In the genomic region with DNA sequence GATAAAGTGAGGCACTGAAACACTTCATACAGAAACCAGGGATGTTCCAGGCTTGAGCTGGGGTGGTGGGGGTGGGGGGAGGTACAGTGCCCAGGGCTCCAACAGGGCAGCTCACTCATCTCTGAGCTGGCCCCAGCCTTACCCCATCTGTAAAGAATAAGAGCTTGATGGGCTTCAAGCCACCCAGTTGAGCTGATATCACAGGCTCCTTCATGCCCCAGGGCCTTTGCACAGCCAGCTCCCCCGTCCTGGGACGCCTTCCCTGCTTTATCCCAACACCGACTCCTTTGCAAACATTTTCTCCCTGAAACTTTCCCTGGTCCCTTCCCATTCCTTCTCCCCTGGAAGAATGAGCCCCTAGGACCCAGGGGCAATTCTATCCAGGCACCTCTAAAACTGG, we compare ENCODE assay signal across 24 cellular contexts.
"Had no signal": no experiment of that assay in that cellular context is flagged by ENCODE, and none has a peak within 500 bp of the region (broad histone marks: within the 10 kb centered on the region; RNA-seq: fewer than 3 reads in every experiment).

No MANE protein-coding gene starts in this region.

- H3K4me3 ChIP-seq: coronary artery, dorsolateral prefrontal cortex, esophagus muscularis mucosa, gastroesophageal sphincter, heart left ventricle, hepatocyte, left ventricle myocardium inferior, lower lobe of right lung, mucosa of descending colon had no signal

- H3K9me3 ChIP-seq: esophagus muscularis mucosa, gastroesophageal sphincter, heart left ventricle, left ventricle myocardium inferior, lower lobe of right lung, mucosa of descending colon had no signal

- H3K79me2 ChIP-seq: hepatocyte had no signal

- H3K27me3 ChIP-seq: dorsolateral prefrontal cortex, esophagus muscularis mucosa, foreskin keratinocyte, gastroesophageal sphincter, heart left ventricle, hepatocyte had no signal

- H3K36me3 ChIP-seq: esophagus muscularis mucosa, gastroesophageal sphincter, heart left ventricle, left ventricle myocardium inferior, lower lobe of right lung had no signal

- ATAC-seq: foreskin keratinocyte, gastroesophageal sphincter, heart left ventricle, left colon, left lobe of liver, lower lobe of right lung, mucosa of descending colon had no signal

- DNase-seq: dermis blood vessel endothelial cell; dorsolateral prefrontal cortex; effector CD4-positive, alpha-beta T cell; effector memory CD4-positive, alpha-beta T cell; foreskin keratinocyte; heart left ventricle; hypothalamus; immature natural killer cell; islet precursor cell; kidney; kidney glomerular epithelial cell; left colon; left ventricle myocardium inferior; lower lobe of right lung; mesenchymal stem cell; mucosa of descending colon had no signal

- H3K27ac ChIP-seq: coronary artery, dorsolateral prefrontal cortex, esophagus muscularis mucosa, foreskin keratinocyte, gastroesophageal sphincter, heart left ventricle, hepatocyte, left ventricle myocardium inferior, lower lobe of right lung had no signal

- H2AFZ ChIP-seq: hepatocyte had no signal

- FAIRE-seq: colon, endothelial cell of umbilical vein, frontal cortex, kidney had no signal

- H3K4me2 ChIP-seq: hepatocyte had no signal
